In genomic region chr20:51442602-51443001, GRCh38 we compare ENCODE assay signal across 20 cellular contexts.
DNase-seq lines count a peak whose midpoint lies in the region; ATAC-seq and TF ChIP-seq lines count a peak whose summit lies in the region.
"Had no signal": no experiment of that assay in that cellular context is flagged by ENCODE, and none has a peak within 500 bp of the region (broad histone marks: within the 10 kb centered on the region; RNA-seq: fewer than 3 reads in every experiment).

No MANE protein-coding gene starts in this region.

- H3K27ac ChIP-seq in OCI-LY3 (ENCODE audit: low read length): peak overlapping the region; percentile 79; the same call in 1 of the 2 replicates
- no peak overlapping the region for H3K27ac ChIP-seq in hepatocyte
- H3K27ac ChIP-seq: 22Rv1, HL-60 had no signal

- CTCF ChIA-PET in activated CD8-positive, alpha-beta T cell treated with anti-CD3 and anti-CD28 coated beads, Interleukin-2, amount 10 ng/mL, durations not matched to agents 7 days and 5 days (lab: Charles Lee): interaction anchor here (1.1 kb wide), 1 partner anchor 100 kb away, joined by 3 read pairs; the partner anchor contains the start of gene NFATC2
- CTCF ChIA-PET in activated CD8-positive, alpha-beta T cell treated with anti-CD3 and anti-CD28 coated beads for 36 hours (lab: Charles Lee): interaction anchor here (1.8 kb wide), 1 partner anchor 152 kb away, joined by 6 read pairs; no protein-coding TSS in a partner anchor

- H4K20me1 ChIP-seq in OCI-LY3 (ENCODE audit: insufficient read depth, low read length) (peaks cover 6% of the 10 kb centered on the region; the same call in 1 of the 2 replicates), hepatocyte (ENCODE audit: insufficient read depth, poor library complexity, severe bottlenecking) (no peaks in the 10 kb centered on the region)

- no peak for TF ChIP-seq CTCF in activated CD8-positive, alpha-beta T cell treated with anti-CD3 and anti-CD28 coated beads for 36 hours (IDR thresholded peaks at IDR 0.05)
- TF ChIP-seq CTCF in OCI-LY3 (IDR thresholded peaks at IDR 0.05; ENCODE audit: low read depth, low read length): no peak
- no peak for TF ChIP-seq CTCF in foreskin fibroblast (IDR thresholded peaks at IDR 0.05; ENCODE audit: low read depth, low read length)
- TF ChIP-seq CTCF in hepatocyte (IDR thresholded peaks at IDR 0.05; ENCODE audit: poor library complexity): no peak

- peaks cover 71% of the 10 kb centered on the region for H3K36me3 ChIP-seq in OCI-LY3 (replicated peaks; ENCODE audit: low read depth, low read length)
- no peaks in the 10 kb centered on the region for H3K36me3 ChIP-seq in hepatocyte (replicated peaks; ENCODE audit: insufficient read depth, low read depth)
- H3K36me3 ChIP-seq: MG63 had no signal

- peak overlapping the region; percentile 54; the same call in 1 of the 2 replicates for H3K9ac ChIP-seq in OCI-LY3 (ENCODE audit: low read length)

- no peak overlapping the region for H3K4me3 Mint-ChIP-seq in activated CD8-positive, alpha-beta T cell treated with anti-CD3 and anti-CD28 coated beads, Interleukin-2, amount 10 ng/mL, durations not matched to agents 7 days and 5 days
- no peak overlapping the region for H3K4me3 Mint-ChIP-seq in activated CD8-positive, alpha-beta T cell treated with anti-CD3 and anti-CD28 coated beads for 36 hours
- H3K4me3 Mint-ChIP-seq in stimulated activated memory B cell treated with anti-CD40 and anti-IgM and Interleukin-4, amounts not matched to agents 10 μg/mL and 1 μg/mL and 100 μg/mL, for 72 hours: no peak overlapping the region
- H3K4me3 Mint-ChIP-seq: GM23338 had no signal

- intact Hi-C loops in activated CD8-positive, alpha-beta T cell treated with anti-CD3 and anti-CD28 coated beads for 36 hours (cut with micrococcal nuclease): no loop called here

- peaks cover 53% of the 10 kb centered on the region for H3K4me1 Mint-ChIP-seq in activated CD8-positive, alpha-beta T cell treated with anti-CD3 and anti-CD28 coated beads, Interleukin-2, amount 10 ng/mL, durations not matched to agents 7 days and 5 days (ENCODE audit: low read depth)
- peaks cover 52% of the 10 kb centered on the region for H3K4me1 Mint-ChIP-seq in activated CD8-positive, alpha-beta T cell treated with anti-CD3 and anti-CD28 coated beads for 36 hours (ENCODE audit: low read depth)
- peaks cover 61% of the 10 kb centered on the region for H3K4me1 Mint-ChIP-seq in stimulated activated memory B cell treated with anti-CD40 and anti-IgM and Interleukin-4, amounts not matched to agents 10 μg/mL and 1 μg/mL and 100 μg/mL, for 72 hours

- H3K4me2 ChIP-seq in OCI-LY3 (ENCODE audit: low read length) (no peak overlapping the region; the same call in 1 of the 2 replicates), hepatocyte (no peak overlapping the region)
- H3K4me2 ChIP-seq: GM23338 had no signal

- H3K9me3 Mint-ChIP-seq in activated CD8-positive, alpha-beta T cell treated with anti-CD3 and anti-CD28 coated beads, Interleukin-2, amount 10 ng/mL, durations not matched to agents 7 days and 5 days (ENCODE audit: insufficient read depth): no peaks in the 10 kb centered on the region
- H3K9me3 Mint-ChIP-seq in activated CD8-positive, alpha-beta T cell treated with anti-CD3 and anti-CD28 coated beads for 36 hours: no peaks in the 10 kb centered on the region
- H3K9me3 Mint-ChIP-seq in stimulated activated memory B cell treated with anti-CD40 and anti-IgM and Interleukin-4, amounts not matched to agents 10 μg/mL and 1 μg/mL and 100 μg/mL, for 72 hours: no peaks in the 10 kb centered on the region
- H3K9me3 Mint-ChIP-seq: GM23338 had no signal

- peak overlapping the region; percentile 63 for H3K27ac Mint-ChIP-seq in activated CD8-positive, alpha-beta T cell treated with anti-CD3 and anti-CD28 coated beads, Interleukin-2, amount 10 ng/mL, durations not matched to agents 7 days and 5 days
- H3K27ac Mint-ChIP-seq in activated CD8-positive, alpha-beta T cell treated with anti-CD3 and anti-CD28 coated beads for 36 hours: no peak overlapping the region
- peak overlapping the region; percentile 56 for H3K27ac Mint-ChIP-seq in stimulated activated memory B cell treated with anti-CD40 and anti-IgM and Interleukin-4, amounts not matched to agents 10 μg/mL and 1 μg/mL and 100 μg/mL, for 72 hours
- H3K27ac Mint-ChIP-seq: GM23338 had no signal

- POLR2A ChIA-PET in activated CD8-positive, alpha-beta T cell treated with anti-CD3 and anti-CD28 coated beads, Interleukin-2, amount 10 ng/mL, durations not matched to agents 7 days and 5 days (lab: Charles Lee): no interaction called here
- POLR2A ChIA-PET in activated CD8-positive, alpha-beta T cell treated with anti-CD3 and anti-CD28 coated beads for 36 hours (lab: Charles Lee): interaction anchor here (0.7 to 1.2 kb wide), 2 partner anchors 8 to 459 kb away, joined by 3 to 4 read pairs; no protein-coding TSS in a partner anchor

- no peaks in the 10 kb centered on the region for H3K27me3 Mint-ChIP-seq in activated CD8-positive, alpha-beta T cell treated with anti-CD3 and anti-CD28 coated beads, Interleukin-2, amount 10 ng/mL, durations not matched to agents 7 days and 5 days (ENCODE audit: low read depth)
- H3K27me3 Mint-ChIP-seq in activated CD8-positive, alpha-beta T cell treated with anti-CD3 and anti-CD28 coated beads for 36 hours: no peaks in the 10 kb centered on the region
- H3K27me3 Mint-ChIP-seq in stimulated activated memory B cell treated with anti-CD40 and anti-IgM and Interleukin-4, amounts not matched to agents 10 μg/mL and 1 μg/mL and 100 μg/mL, for 72 hours: no peaks in the 10 kb centered on the region

- DNase-seq in activated CD8-positive, alpha-beta T cell treated with anti-CD3 and anti-CD28 coated beads, Interleukin-2, amount 10 ng/mL, durations not matched to agents 7 days and 5 days: no peak
- no peak for DNase-seq in activated CD8-positive, alpha-beta T cell treated with anti-CD3 and anti-CD28 coated beads for 36 hours
- DNase-seq in foreskin fibroblast (peak; percentile 40 to 82), hepatocyte (ENCODE audit: low spot score) (no peak), NCI-H526 treated with DMSO at 0.1 percent for 48 hours (lab: John Stamatoyannopoulos, UW) (no peak)
- DNase-seq: C1 segment of cervical spinal cord, KG1, MG63, NCI-H1105, NCI-H1694 treated with DMSO at 0.1 percent for 48 hours, NCI-H2171, NCI-H446 treated with DMSO at 0.1 percent for 48 hours, NCI-H82, SIG-M5 had no signal

- H2AFZ ChIP-seq in OCI-LY3 (ENCODE audit: low read depth, low read length): no peak overlapping the region
- no peak overlapping the region for H2AFZ ChIP-seq in hepatocyte
- H2AFZ ChIP-seq: GM23338 had no signal

- H3K27me3 ChIP-seq in OCI-LY3 (ENCODE audit: low read depth, low read length): no peaks in the 10 kb centered on the region
- no peaks in the 10 kb centered on the region for H3K27me3 ChIP-seq in hepatocyte
- H3K27me3 ChIP-seq: MG63 had no signal

- H3K4me1 ChIP-seq in OCI-LY3 (ENCODE audit: low read length): peaks cover 78% of the 10 kb centered on the region
- peaks cover 10% of the 10 kb centered on the region for H3K4me1 ChIP-seq in hepatocyte (ENCODE audit: insufficient read depth)

- H3K79me2 ChIP-seq in OCI-LY3 (ENCODE audit: low read length) (peaks cover 13% of the 10 kb centered on the region), hepatocyte (no peaks in the 10 kb centered on the region)

- H3K9me3 ChIP-seq in OCI-LY3 (ENCODE audit: insufficient read depth, low read length) (no peaks in the 10 kb centered on the region), hepatocyte (ENCODE audit: low read depth) (no peaks in the 10 kb centered on the region)
- H3K9me3 ChIP-seq: MG63 had no signal

- no peak for ATAC-seq in activated CD8-positive, alpha-beta T cell treated with anti-CD3 and anti-CD28 coated beads, Interleukin-2, amount 10 ng/mL, durations not matched to agents 7 days and 5 days
- ATAC-seq in activated CD8-positive, alpha-beta T cell treated with anti-CD3 and anti-CD28 coated beads for 36 hours: no peak
- ATAC-seq in stimulated activated memory B cell treated with anti-CD40 and anti-IgM and Interleukin-4, amounts not matched to agents 10 μg/mL and 1 μg/mL and 100 μg/mL, for 72 hours: peak; percentile 60
- no peak for ATAC-seq in GM21528 (IDR thresholded peaks at IDR 0.05; ENCODE audit: low FRiP score, unreplicated experiment)
- ATAC-seq: GM23338 had no signal

- peaks cover 78% of the 10 kb centered on the region for H3K36me3 Mint-ChIP-seq in activated CD8-positive, alpha-beta T cell treated with anti-CD3 and anti-CD28 coated beads, Interleukin-2, amount 10 ng/mL, durations not matched to agents 7 days and 5 days (ENCODE audit: low read depth)
- H3K36me3 Mint-ChIP-seq in activated CD8-positive, alpha-beta T cell treated with anti-CD3 and anti-CD28 coated beads for 36 hours (ENCODE audit: low read depth): peaks cover 66% of the 10 kb centered on the region
- H3K36me3 Mint-ChIP-seq in stimulated activated memory B cell treated with anti-CD40 and anti-IgM and Interleukin-4, amounts not matched to agents 10 μg/mL and 1 μg/mL and 100 μg/mL, for 72 hours: peaks cover 71% of the 10 kb centered on the region

- H3K9me2 ChIP-seq in hepatocyte (replicated peaks; ENCODE audit: insufficient read depth): no peaks in the 10 kb centered on the region

- H3K4me3 ChIP-seq in OCI-LY3 (ENCODE audit: low read length) (no peak overlapping the region), foreskin fibroblast (ENCODE audit: low read depth in 1 of 2, low read length in 2 of 2) (no peak overlapping the region), hepatocyte (no peak overlapping the region)
- H3K4me3 ChIP-seq: GM23338, MG63 had no signal

- 90% methylated on average over 6 of the region's 6 CpGs for WGBS in hepatocyte (ENCODE audit: low lambda C conversion rate, missing lambda C conversion rate)

Comparison
In these comparisons a context has a peak if more than half of its experiments do, and no peak if none do; other contexts are left out.
1. DNase-seq: peak in foreskin fibroblast (2 of 2); none in activated CD8-positive, alpha-beta T cell treated with anti-CD3 and anti-CD28 coated beads, Interleukin-2, amount 10 ng/mL, durations not matched to agents 7 days and 5 days (single experiment), activated CD8-positive, alpha-beta T cell treated with anti-CD3 and anti-CD28 coated beads for 36 hours (single experiment), hepatocyte (single experiment) and NCI-H526 treated with DMSO at 0.1 percent for 48 hours (single experiment).